ENCODE assay signal across 8 cellular contexts in genomic region chr2:217756375-217757107, GRCh38.
A peak's percentile ranks its signal among the peaks of the same experiment; 100 is the strongest.
DNase-seq lines count a peak whose midpoint lies in the region; ATAC-seq and TF ChIP-seq lines count a peak whose summit lies in the region.

No MANE protein-coding gene starts in this region.

- H3K9me3 ChIP-seq in vagina: no peaks in the 10 kb centered on the region

- H3K36me3 Mint-ChIP-seq in HFFc6 (ENCODE audit: low read depth): peaks cover 14% of the 10 kb centered on the region
- peaks cover 1% of the 10 kb centered on the region for H3K36me3 Mint-ChIP-seq in activated naive CD8-positive, alpha-beta T cell treated with anti-CD3 and anti-CD28 coated beads, Interleukin-2, amount 50 U/mL, for 24 hours (ENCODE audit: low read depth)

- intact Hi-C loops in left cardiac atrium (cut with DNase I) (loop anchor here in 1 of 2 donors (5.0 kb wide), 1 partner anchor 104 kb away; no protein-coding TSS in a partner anchor), vagina (cut with DNase I) (loop anchor here (10.0 kb wide), 1 partner anchor 1062 kb away; the partner anchor contains the start of gene IGFBP5)

- no peak overlapping the region for H3K4me3 Mint-ChIP-seq in HFFc6
- H3K4me3 Mint-ChIP-seq in activated naive CD8-positive, alpha-beta T cell treated with anti-CD3 and anti-CD28 coated beads, Interleukin-2, amount 50 U/mL, for 24 hours: peak overlapping the region; percentile 68

- H3K4me3 ChIP-seq in vagina: no peak overlapping the region

- peaks cover 16% of the 10 kb centered on the region for H3K4me1 ChIP-seq in vagina

- ATAC-seq in activated naive CD8-positive, alpha-beta T cell treated with anti-CD3 and anti-CD28 coated beads, Interleukin-2, amount 50 U/mL, for 24 hours: peak; percentile 75
- peak; percentile 86 to 90 for ATAC-seq in left cardiac atrium
- no peak for ATAC-seq in GM21360 (IDR thresholded peaks at IDR 0.05; ENCODE audit: unreplicated experiment)

- peaks cover 2% of the 10 kb centered on the region for H3K9me3 Mint-ChIP-seq in HFFc6
- peaks cover 9% of the 10 kb centered on the region for H3K9me3 Mint-ChIP-seq in activated naive CD8-positive, alpha-beta T cell treated with anti-CD3 and anti-CD28 coated beads, Interleukin-2, amount 50 U/mL, for 24 hours

- no peaks in the 10 kb centered on the region for H3K36me3 ChIP-seq in vagina

- H3K4me1 Mint-ChIP-seq in HFFc6 (ENCODE audit: low read depth): no peaks in the 10 kb centered on the region; the same call in 1 of the 2 replicates
- peaks cover 31% of the 10 kb centered on the region for H3K4me1 Mint-ChIP-seq in activated naive CD8-positive, alpha-beta T cell treated with anti-CD3 and anti-CD28 coated beads, Interleukin-2, amount 50 U/mL, for 24 hours

- H3K27me3 Mint-ChIP-seq in HFFc6 (ENCODE audit: insufficient read depth): no peaks in the 10 kb centered on the region; the same call in 1 of the 2 replicates
- peaks cover 5% of the 10 kb centered on the region for H3K27me3 Mint-ChIP-seq in activated naive CD8-positive, alpha-beta T cell treated with anti-CD3 and anti-CD28 coated beads, Interleukin-2, amount 50 U/mL, for 24 hours

- peak; percentile 97 for TF ChIP-seq CTCF in HFFc6 (IDR thresholded peaks at IDR 0.05)
- TF ChIP-seq CTCF in vagina (IDR thresholded peaks at IDR 0.05): peak; percentile 47 to 95 (median 83)

- no peaks in the 10 kb centered on the region for H3K27me3 ChIP-seq in vagina

- no peak overlapping the region for H3K27ac Mint-ChIP-seq in HFFc6
- peak overlapping the region; percentile 85 for H3K27ac Mint-ChIP-seq in activated naive CD8-positive, alpha-beta T cell treated with anti-CD3 and anti-CD28 coated beads, Interleukin-2, amount 50 U/mL, for 24 hours

- peak; percentile 68 for DNase-seq in CD1c-positive myeloid dendritic cell (ENCODE audit: extremely low spot score)
- DNase-seq in HFFc6: no peak
- DNase-seq in T follicular helper cell (ENCODE audit: low read depth): peak; percentile 46
- DNase-seq in activated naive CD8-positive, alpha-beta T cell treated with anti-CD3 and anti-CD28 coated beads, Interleukin-2, amount 50 U/mL, for 24 hours: peak; percentile 90
- peak; percentile 77 for DNase-seq in left cardiac atrium
- DNase-seq in retina: peak; percentile 91
- DNase-seq in vagina (ENCODE audit: extremely low spot score in 2 of 2): peak in 1 of 2 donors; percentile 77

- peak overlapping the region; percentile 15 for H3K27ac ChIP-seq in vagina

- no peak for TF ChIP-seq POLR2A in vagina (IDR thresholded peaks at IDR 0.05)
